Comparison of ENCODE assay signal across 8 cellular contexts in the genomic region with DNA sequence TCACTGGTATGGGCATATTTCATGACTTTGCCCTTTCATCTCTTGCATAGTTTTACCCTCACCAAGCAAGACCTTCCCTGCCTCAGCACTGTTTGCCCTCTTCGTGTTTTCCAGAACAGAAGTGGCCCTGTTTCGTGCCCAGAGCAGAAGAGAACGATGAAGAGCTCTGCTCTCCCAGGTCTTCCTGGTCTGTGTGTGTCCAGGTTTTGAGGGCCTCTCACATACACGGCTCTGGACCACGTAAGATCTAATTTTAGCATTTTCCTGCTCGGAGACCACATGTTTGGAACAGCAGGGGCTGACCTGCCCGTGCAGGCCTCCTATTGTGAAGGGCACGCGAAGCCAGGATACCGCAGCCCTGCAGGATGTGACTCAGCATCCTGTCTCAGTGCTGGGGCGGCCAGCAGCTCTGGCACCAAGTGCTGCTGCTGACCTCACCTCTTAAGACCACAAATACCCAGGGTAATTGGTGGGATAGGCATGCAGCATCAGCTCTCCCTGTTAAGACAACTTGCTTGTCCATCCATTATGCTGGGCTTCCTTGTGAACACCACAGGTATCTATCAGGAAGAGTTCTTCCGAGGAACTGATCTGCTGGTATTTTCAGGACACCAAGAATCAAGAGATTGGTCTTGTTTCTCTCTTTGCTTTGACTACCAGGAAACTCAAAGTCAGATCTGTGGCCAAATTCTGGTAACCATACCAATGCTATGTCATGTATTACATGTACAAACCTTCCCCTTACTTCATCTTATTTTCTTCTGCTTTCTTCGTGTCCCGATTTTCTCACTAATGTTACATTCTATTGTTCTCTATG. TPM values are rescaled to one million over a fixed set of nuclear protein-coding genes. Genes with fewer than 3 reads are reported as not detected.
DNase-seq lines count a peak whose midpoint lies in the region; ATAC-seq, FAIRE-seq and TF ChIP-seq lines count a peak whose summit lies in the region.

No MANE protein-coding gene starts in this region.

- H3K27ac Mint-ChIP-seq in CD4-positive, alpha-beta memory T cell = peak overlapping the region; percentile 61 to 96 (median 90)
- H3K27ac Mint-ChIP-seq in activated naive CD8-positive, alpha-beta T cell treated with anti-CD3 and anti-CD28 coated beads for 36 hours = peak overlapping the region; percentile 97

- peak; percentile 26 to 78 (median 38) for DNase-seq in CD4-positive, alpha-beta memory T cell
- no peak for DNase-seq in SK-N-MC (ENCODE audit: low read depth, low spot score)
- DNase-seq in activated naive CD8-positive, alpha-beta T cell treated with anti-CD3 and anti-CD28 coated beads for 36 hours = peak; percentile 83
- peak; percentile 94 for DNase-seq in left cardiac atrium
- peak; percentile 100 for DNase-seq in skeletal muscle cell (ENCODE audit: low read depth)
- no peak for DNase-seq in D721Med (ENCODE audit: insufficient read length, low spot score)

- no peak for TF ChIP-seq CTCF in D721Med (IDR thresholded peaks at IDR 0.05; ENCODE audit: insufficient read depth, missing control alignments)

- H3K27me3 ChIP-seq in CD4-positive, alpha-beta memory T cell (ENCODE audit: insufficient read depth, low read length) = no peaks in the 10 kb centered on the region

- peaks cover 20 to 46% (median 33%) of the 10 kb centered on the region in 4 donors for H3K4me1 Mint-ChIP-seq in CD4-positive, alpha-beta memory T cell
- peaks cover 35% of the 10 kb centered on the region for H3K4me1 Mint-ChIP-seq in activated naive CD8-positive, alpha-beta T cell treated with anti-CD3 and anti-CD28 coated beads for 36 hours

- peaks cover 11 to 13% of the 10 kb centered on the region in 2 donors for H3K36me3 Mint-ChIP-seq in CD4-positive, alpha-beta memory T cell
- H3K36me3 Mint-ChIP-seq in activated naive CD8-positive, alpha-beta T cell treated with anti-CD3 and anti-CD28 coated beads for 36 hours = peaks cover 36% of the 10 kb centered on the region

- no peak for FAIRE-seq in D721Med (lab: Jason Lieb, UNC)

- H3K27me3 Mint-ChIP-seq in CD4-positive, alpha-beta memory T cell = no peaks in the 10 kb centered on the region
- H3K27me3 Mint-ChIP-seq in activated naive CD8-positive, alpha-beta T cell treated with anti-CD3 and anti-CD28 coated beads for 36 hours = no peaks in the 10 kb centered on the region

- CTCF ChIA-PET in CD4-positive, alpha-beta memory T cell (lab: Charles Lee; ENCODE audit: partially characterized antibody) = interaction anchor here (1.0 to 2.2 kb wide), 5 partner anchors 19 to 256 kb away, joined by 3 to 8 read pairs (median 3); partner anchors contain the start of gene SSH1

- H3K4me3 Mint-ChIP-seq in CD4-positive, alpha-beta memory T cell = peak overlapping the region in 7 of 8 donors; percentile 67 to 89 (median 78)
- peak overlapping the region; percentile 66 for H3K4me3 Mint-ChIP-seq in activated naive CD8-positive, alpha-beta T cell treated with anti-CD3 and anti-CD28 coated beads for 36 hours

- H3K4me1 ChIP-seq in CD4-positive, alpha-beta memory T cell (ENCODE audit: insufficient read depth, low read length) = peaks cover 31% of the 10 kb centered on the region

- no peaks in the 10 kb centered on the region for H3K9me3 Mint-ChIP-seq in CD4-positive, alpha-beta memory T cell
- H3K9me3 Mint-ChIP-seq in activated naive CD8-positive, alpha-beta T cell treated with anti-CD3 and anti-CD28 coated beads for 36 hours = peaks cover 2% of the 10 kb centered on the region

- H3K27ac ChIP-seq in CD4-positive, alpha-beta memory T cell (ENCODE audit: low read depth, low read length) = peak overlapping the region; percentile 42
- peak overlapping the region; percentile 75 for H3K27ac ChIP-seq in SK-N-MC

- peaks cover 9% of the 10 kb centered on the region for H3K36me3 ChIP-seq in CD4-positive, alpha-beta memory T cell (ENCODE audit: insufficient read depth, low read length)
- peaks cover 46% of the 10 kb centered on the region for H3K36me3 ChIP-seq in SK-N-MC (ENCODE audit: insufficient read depth, low read length)

- no peak overlapping the region for H3K4me3 ChIP-seq in CD4-positive, alpha-beta memory T cell (ENCODE audit: low read length in 2 of 2)
- H3K4me3 ChIP-seq in SK-N-MC = no peak overlapping the region
- H3K4me3 ChIP-seq in skeletal muscle cell (ENCODE audit: low read depth, low read length) = no peak overlapping the region

- H3K9me3 ChIP-seq in CD4-positive, alpha-beta memory T cell (ENCODE audit: control insufficient read depth in 1 of 2, low read length in 2 of 2) = no peaks in the 10 kb centered on the region
- no peaks in the 10 kb centered on the region for H3K9me3 ChIP-seq in SK-N-MC (ENCODE audit: low read depth, low read length)

- intact Hi-C loops in CD4-positive, alpha-beta memory T cell (cut with micrococcal nuclease) = loop anchor here (1.0 kb wide), 1 partner anchor 19 kb away; the partner anchor contains the start of gene SSH1
- intact Hi-C loops in left cardiac atrium (cut with DNase I) = no loop called here

- POLR2A ChIA-PET in CD4-positive, alpha-beta memory T cell (lab: Charles Lee; ENCODE audit: partially characterized antibody) = interaction anchor here (0.6 to 3.8 kb wide), 15 partner anchors 10 to 326 kb away, joined by 3 to 41 read pairs (median 3); partner anchors contain the start of genes SART3, SELPLG and SSH1

- ATAC-seq in GM19452 (IDR thresholded peaks at IDR 0.05; ENCODE audit: unreplicated experiment) = peak; percentile 98
- peak; percentile 93 for ATAC-seq in HG03565 (IDR thresholded peaks at IDR 0.05; ENCODE audit: unreplicated experiment)
- ATAC-seq in left cardiac atrium = peak; percentile 90 to 94

- H3K9ac ChIP-seq in SK-N-MC (ENCODE audit: insufficient read length) = no peak overlapping the region

RNA-seq across cellular contexts. Expression of gene SSH1, which starts 19.0 kb away (rescaled TPM):
- 10 to 100 TPM; 32.3 to 38.0 TPM for total RNA-seq in CD4-positive, alpha-beta memory T cell
- polyA plus RNA-seq in CD4-positive, alpha-beta memory T cell = 1 to 10 TPM; 1.4 to 9.3 TPM
- 10 to 100 TPM; 20.7 to 26.9 TPM for total RNA-seq in activated naive CD8-positive, alpha-beta T cell treated with anti-CD3 and anti-CD28 coated beads for 36 hours
- 10 to 100 TPM; 30.4 to 46.0 TPM for total RNA-seq in left cardiac atrium

RNA-seq across cellular contexts. Expression of gene DAO, which starts 41.5 kb away (rescaled TPM):
- not detected for total RNA-seq in CD4-positive, alpha-beta memory T cell
- polyA plus RNA-seq in CD4-positive, alpha-beta memory T cell = not detected
- not detected for total RNA-seq in activated naive CD8-positive, alpha-beta T cell treated with anti-CD3 and anti-CD28 coated beads for 36 hours
- not detected for total RNA-seq in left cardiac atrium

Comparison
In these comparisons a context has a peak if more than half of its experiments do, and no peak if none do; other contexts are left out.
1. DNase-seq: peak in CD4-positive, alpha-beta memory T cell (5 of 5), activated naive CD8-positive, alpha-beta T cell treated with anti-CD3 and anti-CD28 coated beads for 36 hours (single experiment), left cardiac atrium (single experiment) and skeletal muscle cell (single experiment); none in SK-N-MC (single experiment) and D721Med (single experiment).
2. Peak in every context shown above with its lines, with median percentiles within 50 percentile points of each other: ATAC-seq.